ENCODE assay signal across 1 cellular context in the genomic region with DNA sequence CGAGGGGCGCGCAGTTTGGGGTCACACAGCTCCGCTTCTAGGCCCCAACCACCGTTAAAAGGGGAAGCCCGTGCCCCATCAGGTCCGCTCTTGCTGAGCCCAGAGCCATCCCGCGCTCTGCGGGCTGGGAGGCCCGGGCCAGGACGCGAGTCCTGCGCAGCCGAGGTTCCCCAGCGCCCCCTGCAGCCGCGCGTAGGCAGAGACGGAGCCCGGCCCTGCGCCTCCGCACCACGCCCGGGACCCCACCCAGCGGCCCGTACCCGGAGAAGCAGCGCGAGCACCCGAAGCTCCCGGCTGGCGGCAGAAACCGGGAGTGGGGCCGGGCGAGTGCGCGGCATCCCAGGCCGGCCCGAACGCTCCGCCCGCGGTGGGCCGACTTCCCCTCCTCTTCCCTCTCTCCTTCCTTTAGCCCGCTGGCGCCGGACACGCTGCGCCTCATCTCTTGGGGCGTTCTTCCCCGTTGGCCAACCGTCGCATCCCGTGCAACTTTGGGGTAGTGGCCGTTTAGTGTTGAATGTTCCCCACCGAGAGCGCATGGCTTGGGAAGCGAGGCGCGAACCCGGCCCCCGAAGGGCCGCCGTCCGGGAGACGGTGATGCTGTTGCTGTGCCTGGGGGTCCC.
A peak's percentile ranks its signal among the peaks of the same experiment; 100 is the strongest.
TF ChIP-seq lines count a peak whose summit lies in the region.

A gene (plus strand): TSS at position 266 of the 620 bp plus-strand sequence. CDS start 269 bp downstream, at position 535.

TF ChIP-seq in HepG2, 621 proteins besides CTCF, POLR2A, EP300 and RAD21 (continued from another document):
- TF ChIP-seq RBM39 (IDR thresholded peaks at IDR 0.05; ENCODE audit: low read depth, low read length, poor library complexity, severe bottlenecking) (peak; percentile 42), NFIB (CRISPR knock-in tag; IDR thresholded peaks at IDR 0.05; ENCODE audit: borderline replicate concordance) (0 out of 2 replicates have a peak, but pooled peaks have one; percentile 31), SALL1 (CRISPR knock-in tag; IDR thresholded peaks at IDR 0.05) (peak; percentile 24; the same call in 1 of the 2 replicates), ELF1 (CRISPR knock-in tag; IDR thresholded peaks at IDR 0.05) (no peak), ZNF776 (CRISPR knock-in tag; IDR thresholded peaks at IDR 0.05) (0 out of 2 replicates have a peak, but pooled peaks have one; percentile 16), ZNF232 (CRISPR knock-in tag; IDR thresholded peaks at IDR 0.05; ENCODE audit: borderline replicate concordance) (no peak), NRL (CRISPR knock-in tag; IDR thresholded peaks at IDR 0.05; ENCODE audit: borderline replicate concordance) (no peak), STAG1 (CRISPR knock-in tag; IDR thresholded peaks at IDR 0.05) (peak; percentile 64)
- TF ChIP-seq, protein P1, sequence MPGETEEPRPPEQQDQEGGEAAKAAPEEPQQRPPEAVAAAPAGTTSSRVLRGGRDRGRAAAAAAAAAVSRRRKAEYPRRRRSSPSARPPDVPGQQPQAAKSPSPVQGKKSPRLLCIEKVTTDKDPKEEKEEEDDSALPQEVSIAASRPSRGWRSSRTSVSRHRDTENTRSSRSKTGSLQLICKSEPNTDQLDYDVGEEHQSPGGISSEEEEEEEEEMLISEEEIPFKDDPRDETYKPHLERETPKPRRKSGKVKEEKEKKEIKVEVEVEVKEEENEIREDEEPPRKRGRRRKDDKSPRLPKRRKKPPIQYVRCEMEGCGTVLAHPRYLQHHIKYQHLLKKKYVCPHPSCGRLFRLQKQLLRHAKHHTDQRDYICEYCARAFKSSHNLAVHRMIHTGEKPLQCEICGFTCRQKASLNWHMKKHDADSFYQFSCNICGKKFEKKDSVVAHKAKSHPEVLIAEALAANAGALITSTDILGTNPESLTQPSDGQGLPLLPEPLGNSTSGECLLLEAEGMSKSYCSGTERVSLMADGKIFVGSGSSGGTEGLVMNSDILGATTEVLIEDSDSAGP (CRISPR knock-in tag; IDR thresholded peaks at IDR 0.05; ENCODE audit: borderline replicate concordance), result peak; percentile 53; the same call in 1 of the 2 replicates
- TF ChIP-seq, protein P2, sequence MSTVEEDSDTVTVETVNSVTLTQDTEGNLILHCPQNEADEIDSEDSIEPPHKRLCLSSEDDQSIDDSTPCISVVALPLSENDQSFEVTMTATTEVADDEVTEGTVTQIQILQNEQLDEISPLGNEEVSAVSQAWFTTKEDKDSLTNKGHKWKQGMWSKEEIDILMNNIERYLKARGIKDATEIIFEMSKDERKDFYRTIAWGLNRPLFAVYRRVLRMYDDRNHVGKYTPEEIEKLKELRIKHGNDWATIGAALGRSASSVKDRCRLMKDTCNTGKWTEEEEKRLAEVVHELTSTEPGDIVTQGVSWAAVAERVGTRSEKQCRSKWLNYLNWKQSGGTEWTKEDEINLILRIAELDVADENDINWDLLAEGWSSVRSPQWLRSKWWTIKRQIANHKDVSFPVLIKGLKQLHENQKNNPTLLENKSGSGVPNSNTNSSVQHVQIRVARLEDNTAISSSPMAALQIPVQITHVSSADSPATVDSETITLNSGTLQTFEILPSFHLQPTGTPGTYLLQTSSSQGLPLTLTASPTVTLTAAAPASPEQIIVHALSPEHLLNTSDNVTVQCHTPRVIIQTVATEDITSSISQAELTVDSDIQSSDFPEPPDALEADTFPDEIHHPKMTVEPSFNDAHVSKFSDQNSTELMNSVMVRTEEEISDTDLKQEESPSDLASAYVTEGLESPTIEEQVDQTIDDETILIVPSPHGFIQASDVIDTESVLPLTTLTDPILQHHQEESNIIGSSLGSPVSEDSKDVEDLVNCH (CRISPR knock-in tag; IDR thresholded peaks at IDR 0.05), result no peak
